Comparison of ENCODE assay signal across 1 cellular context in the genomic region with DNA sequence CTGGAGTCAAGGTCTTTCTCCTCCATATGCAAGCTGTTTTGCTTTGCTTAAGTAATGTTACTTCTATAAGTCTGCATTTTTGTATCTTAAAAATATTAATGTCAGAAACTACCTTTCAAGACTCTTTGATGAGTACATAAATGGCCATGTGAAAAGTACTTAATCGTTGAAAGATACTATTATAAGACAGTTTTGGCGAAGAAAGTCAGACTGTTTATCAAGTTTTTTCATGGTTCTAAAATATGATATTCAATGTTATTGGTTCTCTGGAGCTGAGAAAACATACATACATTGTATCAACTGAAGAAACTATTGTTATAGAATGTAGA.
TF ChIP-seq lines count a peak whose summit lies in the region.

No MANE protein-coding gene starts in this region.

TF ChIP-seq in HepG2, 621 proteins besides CTCF, POLR2A, EP300 and RAD21:
- 0 out of 2 replicates have a peak, but pooled peaks have one; percentile 2 for TF ChIP-seq CBFB (CRISPR knock-in tag; IDR thresholded peaks at IDR 0.05)
- no peak for TF ChIP-seq ZNF484 (CRISPR knock-in tag; IDR thresholded peaks at IDR 0.05; ENCODE audit: borderline replicate concordance, low read depth)
- 0 out of 2 replicates have a peak, but pooled peaks have one; percentile 4 for TF ChIP-seq ZNF24 (IDR thresholded peaks at IDR 0.05)
